ENCODE assay signal across 20 cellular contexts in genomic region chr3:178602864-178603263, GRCh38.
A peak's percentile ranks its signal among the peaks of the same experiment; 100 is the strongest.
DNase-seq lines count a peak whose midpoint lies in the region; ATAC-seq and TF ChIP-seq lines count a peak whose summit lies in the region.
"Had no signal": no experiment of that assay in that cellular context is flagged by ENCODE, and none has a peak within 500 bp of the region (broad histone marks: within the 10 kb centered on the region; RNA-seq: fewer than 3 reads in every experiment).

No MANE protein-coding gene starts in this region.

- H3K36me3 ChIP-seq in left lung: no peaks in the 10 kb centered on the region
- H3K36me3 ChIP-seq in mucosa of descending colon (ENCODE audit: low read depth): no peaks in the 10 kb centered on the region
- H3K36me3 ChIP-seq: Peyer's patch, spleen had no signal

- TF ChIP-seq CTCF in left lung (IDR thresholded peaks at IDR 0.05): no peak
- no peak for TF ChIP-seq CTCF in nephron progenitor cell (IDR thresholded peaks at IDR 0.05)
- no peak for TF ChIP-seq CTCF in mucosa of descending colon (IDR thresholded peaks at IDR 0.05)

- no peak overlapping the region for H3K4me3 Mint-ChIP-seq in nephron progenitor cell
- H3K4me3 Mint-ChIP-seq: activated B cell treated with CpG ODN at 0.5 μM for 24 hours; activated naive CD8-positive, alpha-beta T cell; HFFc6 had no signal

- no peaks in the 10 kb centered on the region for H3K27me3 Mint-ChIP-seq in nephron progenitor cell (ENCODE audit: low read depth, poor library complexity)

- H3K4me1 Mint-ChIP-seq in nephron progenitor cell: peaks cover 7% of the 10 kb centered on the region
- H3K4me1 Mint-ChIP-seq: activated B cell treated with CpG ODN at 0.5 μM for 24 hours had no signal

- H3K9me3 Mint-ChIP-seq in nephron progenitor cell: no peaks in the 10 kb centered on the region
- H3K9me3 Mint-ChIP-seq: activated B cell treated with CpG ODN at 0.5 μM for 24 hours had no signal

- ATAC-seq in left lung: no peak
- ATAC-seq in mucosa of descending colon: no peak
- ATAC-seq in HG03025 (IDR thresholded peaks at IDR 0.05; ENCODE audit: low FRiP score, unreplicated experiment): no peak
- ATAC-seq: body of pancreas, left ventricle myocardium superior had no signal

- no peak overlapping the region for H3K27ac Mint-ChIP-seq in nephron progenitor cell
- H3K27ac Mint-ChIP-seq: activated B cell treated with CpG ODN at 0.5 μM for 24 hours; activated naive CD8-positive, alpha-beta T cell; HFFc6 had no signal

- H3K27ac ChIP-seq in left lung: no peak overlapping the region
- H3K27ac ChIP-seq: body of pancreas, Peyer's patch, spleen had no signal

- no peaks in the 10 kb centered on the region for H3K36me3 Mint-ChIP-seq in nephron progenitor cell (ENCODE audit: low read depth)
- H3K36me3 Mint-ChIP-seq: activated naive CD8-positive, alpha-beta T cell had no signal

- H3K27me3 ChIP-seq in left lung: no peaks in the 10 kb centered on the region
- H3K27me3 ChIP-seq: body of pancreas, Peyer's patch, spleen had no signal

- intact Hi-C loops in left lung (cut with DNase I): no loop called here
- intact Hi-C loops in mucosa of descending colon (cut with DNase I, micrococcal nuclease): no loop called here

- H3K9me3 ChIP-seq in left lung: no peaks in the 10 kb centered on the region
- no peaks in the 10 kb centered on the region for H3K9me3 ChIP-seq in mucosa of descending colon
- H3K9me3 ChIP-seq: body of pancreas, Peyer's patch, SK-N-SH, spleen had no signal

- H3K4me1 ChIP-seq in left lung: no peaks in the 10 kb centered on the region
- H3K4me1 ChIP-seq in mucosa of descending colon (ENCODE audit: low read depth): no peaks in the 10 kb centered on the region
- H3K4me1 ChIP-seq: body of pancreas, Peyer's patch, spleen had no signal

- H3K4me3 ChIP-seq in left lung: no peak overlapping the region
- no peak overlapping the region for H3K4me3 ChIP-seq in mucosa of descending colon
- H3K4me3 ChIP-seq: body of pancreas, Peyer's patch, spleen had no signal

- DNase-seq in DMS153 (lab: John Stamatoyannopoulos, UW) (peak; percentile 42), NCI-H1417 treated with DMSO at 0.1 percent for 48 hours (lab: John Stamatoyannopoulos, UW) (peak; percentile 60), NCI-H2171 (lab: John Stamatoyannopoulos, UW) (peak; percentile 71), SHP77 treated with DMSO at 0.1 percent for 48 hours (lab: John Stamatoyannopoulos, UW) (peak; percentile 79), left lung (no peak), nephron progenitor cell (no peak), mucosa of descending colon (no peak)
- DNase-seq: activated B cell treated with CpG ODN at 0.5 μM for 24 hours; activated T-cell treated with anti-CD3 and anti-CD28 coated beads, Interleukin-2, amount 50 U/mL, for 48 hours; body of pancreas; C1 segment of cervical spinal cord; HFFc6; left ventricle myocardium superior; NK-92 treated with Interleukin-12 subunit alpha and Interleukin-12 subunit beta, amount 100 ng/mL, for 24 hours; Peyer's patch; SK-N-SH; spleen; stimulated activated CD8-positive, alpha-beta memory T cell treated with anti-CD3 and anti-CD28 coated beads, Interleukin-4, amount 100 ng/mL, for 48 hours had no signal

Comparison
In these comparisons a context has a peak if more than half of its experiments do, and no peak if none do; other contexts are left out.
1. DNase-seq: peak in DMS153 (single experiment), NCI-H1417 treated with DMSO at 0.1 percent for 48 hours (single experiment), NCI-H2171 (single experiment) and SHP77 treated with DMSO at 0.1 percent for 48 hours (single experiment); none in left lung (0 of 2), nephron progenitor cell (single experiment) and mucosa of descending colon (0 of 3).